34 cellular contexts compared by ENCODE assay signal in the genomic region with DNA sequence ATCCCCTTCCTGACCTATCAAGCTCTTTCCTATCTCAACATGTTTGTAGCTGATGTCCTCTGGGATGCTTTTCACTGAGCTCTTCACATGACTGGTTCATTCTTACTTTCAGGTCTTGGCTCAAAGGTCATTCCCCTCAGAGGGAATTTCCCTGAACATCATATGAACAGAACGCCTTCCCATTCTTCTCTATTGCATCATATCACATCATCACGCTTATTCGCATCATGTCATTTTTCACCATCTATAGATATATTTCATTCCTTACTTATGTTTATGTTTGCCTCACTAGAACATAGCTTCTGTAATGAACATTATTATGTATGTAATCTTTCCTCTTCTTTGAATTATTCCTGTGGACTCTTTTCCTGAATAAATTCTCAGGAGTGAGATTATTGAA.
"Had no signal": no experiment of that assay in that cellular context is flagged by ENCODE, and none has a peak within 500 bp of the region (broad histone marks: within the 10 kb centered on the region; RNA-seq: fewer than 3 reads in every experiment).

No MANE protein-coding gene starts in this region.

- H3K4me3 ChIP-seq: adrenal gland, body of pancreas, breast epithelium had no signal

- ATAC-seq: activated CD4-positive, alpha-beta T cell treated with anti-CD3 and anti-CD28 coated beads for 36 hours; activated CD8-positive, alpha-beta memory T cell treated with anti-CD3 and anti-CD28 coated beads, Interleukin-2, amount 10 ng/mL, durations not matched to agents 7 days and 5 days; activated CD8-positive, alpha-beta T cell treated with anti-CD3 and anti-CD28 coated beads, Interleukin-2, amount 10 ng/mL, durations not matched to agents 7 days and 5 days; activated naive CD4-positive, alpha-beta T cell treated with anti-CD3 and anti-CD28 coated beads, Interleukin-2, amount 50 U/mL, for 72 hours; activated T-helper 17 cell treated with anti-CD3 and anti-CD28 coated beads, Interleukin-2, amount 50 U/mL, for 72 hours; body of pancreas had no signal

- H3K27me3 ChIP-seq: adrenal gland, body of pancreas, brain microvascular endothelial cell, breast epithelium had no signal

- H3K9me3 ChIP-seq: adrenal gland, body of pancreas, breast epithelium had no signal

- H3K27ac ChIP-seq: adrenal gland, body of pancreas, brain microvascular endothelial cell, breast epithelium, VCaP had no signal

- FAIRE-seq: astrocyte, TTC549 had no signal

- H3K4me1 ChIP-seq: adrenal gland, breast epithelium had no signal

- H3K36me3 ChIP-seq: adrenal gland, brain microvascular endothelial cell, breast epithelium had no signal

- DNase-seq: activated B cell treated with CpG ODN at 0.5 μM for 24 hours; activated CD4-positive, alpha-beta memory T cell treated with anti-CD3 and anti-CD28 coated beads, Interleukin-2, amount 10 ng/mL, durations not matched to agents 7 days and 5 days; activated CD4-positive, alpha-beta T cell treated with anti-CD3 and anti-CD28 coated beads for 1 hour; activated CD4-positive, alpha-beta T cell treated with anti-CD3 and anti-CD28 coated beads for 36 hours; activated CD4-positive, alpha-beta T cell treated with anti-CD3 and anti-CD28 coated beads for 48 hours; activated CD4-positive, alpha-beta T cell treated with anti-CD3 and anti-CD28 coated beads, Interleukin-2, amount 10 ng/mL, durations not matched to agents 7 days and 5 days; activated CD4-positive, alpha-beta T cell treated with anti-CD3 and anti-CD28 coated beads, Interleukin-2, amount 50 U/mL, for 48 hours; activated CD8-positive, alpha-beta memory T cell treated with anti-CD3 and anti-CD28 coated beads for 24 hours; activated CD8-positive, alpha-beta memory T cell treated with anti-CD3 and anti-CD28 coated beads, Interleukin-2, amount 10 ng/mL, durations not matched to agents 7 days and 5 days; activated CD8-positive, alpha-beta memory T cell treated with anti-CD3 and anti-CD28 coated beads, Interleukin-2, amount 50 U/mL, for 48 hours; activated CD8-positive, alpha-beta T cell treated with anti-CD3 and anti-CD28 coated beads, Interleukin-2, amount 10 ng/mL, durations not matched to agents 7 days and 5 days; activated effector memory CD4-positive, alpha-beta T cell treated with anti-CD3 and anti-CD28 coated beads, Interleukin-2, amount 50 U/mL, for 16 hours; activated gamma-delta T cell treated with Interleukin-2 at 50 U/mL for 16 hours; activated naive CD4-positive, alpha-beta T cell; activated naive CD4-positive, alpha-beta T cell treated with anti-CD3 and anti-CD28 coated beads for 36 hours; activated naive CD4-positive, alpha-beta T cell treated with anti-CD3 and anti-CD28 coated beads, Interleukin-2, amount 50 U/mL, for 16 hours; activated naive CD8-positive, alpha-beta T cell treated with anti-CD3 and anti-CD28 coated beads for 36 hours; activated T-cell treated with anti-CD3 and anti-CD28 coated beads, Interleukin-2, amount 50 U/mL, for 24 hours; activated T-cell treated with anti-CD3 and anti-CD28 coated beads, Interleukin-2, amount 50 U/mL, for 48 hours; adrenal gland; amniotic stem cell; aorta; body of pancreas; brain microvascular endothelial cell; central memory CD4-positive, alpha-beta T cell; T-helper 1 cell; T-helper 2 cell; T-helper 9 cell had no signal
